Comparison of ENCODE assay signal across 9 cellular contexts in genomic region chr17:44442806-44443205, GRCh38. TPM values are rescaled to one million over a fixed set of nuclear protein-coding genes. Genes with fewer than 3 reads are reported as not detected.
"Had no signal": no experiment of that assay in that cellular context is flagged by ENCODE, and none has a peak within 500 bp of the region (broad histone marks: within the 10 kb centered on the region; RNA-seq: fewer than 3 reads in every experiment).

No MANE protein-coding gene starts in this region.

- H3K9me3 ChIP-seq: HAP-1 had no signal

- H3K27ac ChIP-seq: GM23248, HL-60 had no signal

- DNase-seq: GM23248, GOT3, H7, HFFc6 had no signal

- H2AFZ ChIP-seq: GM23248 had no signal

- H3K4me1 ChIP-seq: HAP-1 had no signal

- H3K36me3 ChIP-seq: HAP-1 had no signal

- ATAC-seq: HCT116, HepG2 had no signal

- H3K9ac ChIP-seq: GM23248 had no signal

- H3K4me3 ChIP-seq: GM23248, HAP-1 had no signal

RNA-seq across cellular contexts. Expression of gene ITGA2B, which starts 53.4 kb away (rescaled TPM):
- total RNA-seq: GM23248, HT1080 had no signal
- polyA plus RNA-seq: GM23248 had no signal
